Comparison of ENCODE assay signal across 21 cellular contexts in genomic region chr17:12673788-12674187, GRCh38. TPM values are rescaled to one million over a fixed set of nuclear protein-coding genes. Genes with fewer than 3 reads are reported as not detected.
DNase-seq lines count a peak whose midpoint lies in the region; ATAC-seq and TF ChIP-seq lines count a peak whose summit lies in the region.
"Had no signal": no experiment of that assay in that cellular context is flagged by ENCODE, and none has a peak within 500 bp of the region (broad histone marks: within the 10 kb centered on the region; RNA-seq: fewer than 3 reads in every experiment).

No MANE protein-coding gene starts in this region.

- H3K4me3 ChIP-seq in AG09309 (ENCODE audit: control insufficient read depth, low read depth, low read length) = no peak overlapping the region
- 0 out of 2 replicates have a peak overlapping the region, but pooled peaks have one; percentile 6 for H3K4me3 ChIP-seq in OCI-LY3 (ENCODE audit: low read length)
- no peak overlapping the region for H3K4me3 ChIP-seq in esophagus muscularis mucosa
- H3K4me3 ChIP-seq in MG63 = no peak overlapping the region
- H3K4me3 ChIP-seq: hepatocyte, lung, right atrium auricular region, thoracic aorta had no signal

- no peak overlapping the region for H2AFZ ChIP-seq in OCI-LY3 (ENCODE audit: low read depth, low read length)
- H2AFZ ChIP-seq: hepatocyte had no signal

- no peak for ATAC-seq in GM18868 (IDR thresholded peaks at IDR 0.05; ENCODE audit: unreplicated experiment)
- ATAC-seq: activated CD4-positive, alpha-beta T cell treated with anti-CD3 and anti-CD28 coated beads for 36 hours; SK-N-SH treated with all-trans-retinoic acid at 6 μM for 48 hours had no signal

- peak overlapping the region; percentile 95; the same call in 1 of the 2 replicates for H3K4me2 ChIP-seq in OCI-LY3 (ENCODE audit: low read length)
- H3K4me2 ChIP-seq: hepatocyte, KMS-11 had no signal

- H3K27me3 ChIP-seq in OCI-LY3 (ENCODE audit: low read depth, low read length) (no peaks in the 10 kb centered on the region), esophagus muscularis mucosa (no peaks in the 10 kb centered on the region), MG63 (no peaks in the 10 kb centered on the region)
- H3K27me3 ChIP-seq: hepatocyte, right atrium auricular region had no signal

- DNase-seq in AG09309 (ENCODE audit: low read depth) (peak; percentile 4), HCEC 1CT (peak; percentile 48), esophagus muscularis mucosa (ENCODE audit: extremely low spot score) (no peak), MG63 (no peak), GM10266 (ENCODE audit: extremely low spot score) (no peak), chondrocyte (ENCODE audit: low spot score) (no peak)
- DNase-seq: activated CD4-positive, alpha-beta T cell treated with anti-CD3 and anti-CD28 coated beads for 36 hours; CD4-positive, CD25-positive, alpha-beta regulatory T cell; DMS153; effector memory CD4-positive, alpha-beta T cell; NCI-H1436; NCI-H774 had no signal

- H3K27ac ChIP-seq in OCI-LY3 (ENCODE audit: low read length) (peak overlapping the region; percentile 98; the same call in 1 of the 2 replicates), esophagus muscularis mucosa (replicated peaks in 1 of 4) (peak overlapping the region in 3 of 4 donors; percentile 93 to 96 (median 94))
- H3K27ac ChIP-seq: hepatocyte, KMS-11 had no signal

- H3K36me3 ChIP-seq in OCI-LY3 (replicated peaks; ENCODE audit: low read depth, low read length) = peaks cover 66% of the 10 kb centered on the region
- H3K36me3 ChIP-seq in esophagus muscularis mucosa = no peaks in the 10 kb centered on the region
- no peaks in the 10 kb centered on the region for H3K36me3 ChIP-seq in MG63
- H3K36me3 ChIP-seq: right atrium auricular region, thoracic aorta had no signal

- no peaks in the 10 kb centered on the region for H3K36me3 Mint-ChIP-seq in chondrocyte (ENCODE audit: low read depth)
- H3K36me3 Mint-ChIP-seq: CD4-positive, CD25-positive, alpha-beta regulatory T cell had no signal

- TF ChIP-seq POLR2A in esophagus muscularis mucosa (IDR thresholded peaks at IDR 0.05; ENCODE audit: low read depth) = no peak

- peaks cover 72% of the 10 kb centered on the region for H3K4me1 ChIP-seq in OCI-LY3 (ENCODE audit: low read length)
- H3K4me1 ChIP-seq in esophagus muscularis mucosa = peaks cover 14 to 77% (median 55%) of the 10 kb centered on the region in 4 donors

- TF ChIP-seq CTCF in AG09309 (IDR thresholded peaks at IDR 0.05; ENCODE audit: control insufficient read depth, insufficient read depth, low read depth, low read length, missing control alignments) = no peak
- no peak for TF ChIP-seq CTCF in OCI-LY3 (IDR thresholded peaks at IDR 0.05; ENCODE audit: low read depth, low read length)
- no peak for TF ChIP-seq CTCF in esophagus muscularis mucosa (IDR thresholded peaks at IDR 0.05)
- no peak for TF ChIP-seq CTCF in GM10266 (IDR thresholded peaks at IDR 0.05; ENCODE audit: control insufficient read depth, insufficient read depth, low read depth, missing control alignments)
- TF ChIP-seq CTCF in chondrocyte (IDR thresholded peaks at IDR 0.05) = no peak

- H3K9ac ChIP-seq in OCI-LY3 (ENCODE audit: low read length) = no peak overlapping the region
- H3K9ac ChIP-seq: KMS-11 had no signal

- H3K27ac Mint-ChIP-seq in chondrocyte (ENCODE audit: unreplicated experiment) = no peak overlapping the region
- H3K27ac Mint-ChIP-seq: activated CD4-positive, alpha-beta T cell treated with anti-CD3 and anti-CD28 coated beads for 36 hours; CD4-positive, CD25-positive, alpha-beta regulatory T cell had no signal

- H3K79me2 ChIP-seq in OCI-LY3 (ENCODE audit: low read length) = peaks cover 100% of the 10 kb centered on the region
- H3K79me2 ChIP-seq: hepatocyte had no signal

- WGBS in esophagus muscularis mucosa = 82% methylated on average over 3 of the region's 3 CpGs

- no peak for TF ChIP-seq EP300 in esophagus muscularis mucosa (IDR thresholded peaks at IDR 0.05)

- no peaks in the 10 kb centered on the region for H3K27me3 Mint-ChIP-seq in chondrocyte (ENCODE audit: low read depth)
- H3K27me3 Mint-ChIP-seq: CD4-positive, CD25-positive, alpha-beta regulatory T cell had no signal

- H3K9me3 Mint-ChIP-seq in chondrocyte (ENCODE audit: low read depth) = no peaks in the 10 kb centered on the region
- H3K9me3 Mint-ChIP-seq: CD4-positive, CD25-positive, alpha-beta regulatory T cell; central memory CD8-positive, alpha-beta T cell had no signal

- H3K9me3 ChIP-seq in OCI-LY3 (ENCODE audit: insufficient read depth, low read length) (no peaks in the 10 kb centered on the region), esophagus muscularis mucosa (no peaks in the 10 kb centered on the region), MG63 (no peaks in the 10 kb centered on the region)
- H3K9me3 ChIP-seq: right atrium auricular region, thoracic aorta had no signal

- no peak overlapping the region for H3K4me3 Mint-ChIP-seq in chondrocyte (ENCODE audit: unreplicated experiment)
- H3K4me3 Mint-ChIP-seq: activated CD4-positive, alpha-beta T cell treated with anti-CD3 and anti-CD28 coated beads for 36 hours; CD4-positive, CD25-positive, alpha-beta regulatory T cell; central memory CD8-positive, alpha-beta T cell had no signal

- peaks cover 83% of the 10 kb centered on the region for H4K20me1 ChIP-seq in OCI-LY3 (ENCODE audit: insufficient read depth, low read length)

- intact Hi-C loops in esophagus muscularis mucosa (cut with DNase I) = no loop called here

- H3K4me1 Mint-ChIP-seq in chondrocyte (ENCODE audit: low read depth) = peaks cover 11% of the 10 kb centered on the region
- H3K4me1 Mint-ChIP-seq: activated CD4-positive, alpha-beta T cell treated with anti-CD3 and anti-CD28 coated beads for 36 hours; CD4-positive, CD25-positive, alpha-beta regulatory T cell; central memory CD8-positive, alpha-beta T cell had no signal

RNA-seq across cellular contexts. Expression of gene MYOCD, which starts 8.1 kb away (rescaled TPM):
- total RNA-seq in esophagus muscularis mucosa (100 to 1,000 TPM in 3 of 4 donors, 10 to 100 TPM in 1; 96.2 to 211 (median 124) TPM), chondrocyte (0.73 to 12.9 TPM (median 11.9 TPM) in 3 replicates)
- total RNA-seq in MG63 (2014; rRNA removed; shearing (Covaris generic); ENCODE audit: low replicate concordance) = 0.10 TPM in 1 of 2 replicates, not detected in the other
- total RNA-seq: activated CD4-positive, alpha-beta T cell treated with anti-CD3 and anti-CD28 coated beads for 36 hours; CD4-positive, CD25-positive, alpha-beta regulatory T cell had no signal

Comparison
In these comparisons a context has a peak if more than half of its experiments do, and no peak if none do; other contexts are left out.
1. DNase-seq: peak in AG09309 (single experiment) and HCEC 1CT (single experiment); none in esophagus muscularis mucosa (single experiment), MG63 (single experiment), GM10266 (single experiment) and chondrocyte (single experiment).